Comparison of ENCODE assay signal across 2 cellular contexts in the genomic region with DNA sequence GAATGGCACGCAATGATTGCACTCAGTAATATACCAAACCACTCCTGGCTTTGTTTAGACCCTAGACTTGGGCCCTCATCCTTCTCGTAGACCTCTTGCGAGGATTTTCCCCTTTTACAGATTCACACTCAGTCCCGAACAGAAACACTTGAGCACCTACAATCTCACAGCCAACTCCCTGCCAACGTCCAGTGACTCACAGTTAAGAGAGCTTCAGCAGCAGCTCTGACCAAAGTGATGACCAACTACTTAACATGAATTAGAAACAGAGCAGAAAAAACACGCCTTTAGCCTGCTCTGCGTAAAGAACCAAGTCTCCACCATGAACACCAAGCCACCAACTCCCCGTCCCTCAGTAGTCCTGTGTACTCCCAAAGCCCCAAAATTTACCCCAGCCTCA.
TF ChIP-seq lines count a peak whose summit lies in the region.

No MANE protein-coding gene starts in this region.

TF ChIP-seq in K562, 482 proteins besides CTCF, POLR2A, EP300 and RAD21:
- no peak for TF ChIP-seq ZNF232 (CRISPR knock-in tag; IDR thresholded peaks at IDR 0.05)
- no peak for TF ChIP-seq ZNF551 (CRISPR knock-in tag; IDR thresholded peaks at IDR 0.05)
- TF ChIP-seq CBX2 (IDR thresholded peaks at IDR 0.05; ENCODE audit: insufficient read depth, low read length, poor library complexity, severe bottlenecking): no peak
- TF ChIP-seq, protein P1, sequence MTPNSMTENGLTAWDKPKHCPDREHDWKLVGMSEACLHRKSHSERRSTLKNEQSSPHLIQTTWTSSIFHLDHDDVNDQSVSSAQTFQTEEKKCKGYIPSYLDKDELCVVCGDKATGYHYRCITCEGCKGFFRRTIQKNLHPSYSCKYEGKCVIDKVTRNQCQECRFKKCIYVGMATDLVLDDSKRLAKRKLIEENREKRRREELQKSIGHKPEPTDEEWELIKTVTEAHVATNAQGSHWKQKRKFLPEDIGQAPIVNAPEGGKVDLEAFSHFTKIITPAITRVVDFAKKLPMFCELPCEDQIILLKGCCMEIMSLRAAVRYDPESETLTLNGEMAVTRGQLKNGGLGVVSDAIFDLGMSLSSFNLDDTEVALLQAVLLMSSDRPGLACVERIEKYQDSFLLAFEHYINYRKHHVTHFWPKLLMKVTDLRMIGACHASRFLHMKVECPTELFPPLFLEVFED (CRISPR knock-in tag; conservative IDR thresholded peaks at IDR 0.05): no peak
- TF ChIP-seq, protein P2, sequence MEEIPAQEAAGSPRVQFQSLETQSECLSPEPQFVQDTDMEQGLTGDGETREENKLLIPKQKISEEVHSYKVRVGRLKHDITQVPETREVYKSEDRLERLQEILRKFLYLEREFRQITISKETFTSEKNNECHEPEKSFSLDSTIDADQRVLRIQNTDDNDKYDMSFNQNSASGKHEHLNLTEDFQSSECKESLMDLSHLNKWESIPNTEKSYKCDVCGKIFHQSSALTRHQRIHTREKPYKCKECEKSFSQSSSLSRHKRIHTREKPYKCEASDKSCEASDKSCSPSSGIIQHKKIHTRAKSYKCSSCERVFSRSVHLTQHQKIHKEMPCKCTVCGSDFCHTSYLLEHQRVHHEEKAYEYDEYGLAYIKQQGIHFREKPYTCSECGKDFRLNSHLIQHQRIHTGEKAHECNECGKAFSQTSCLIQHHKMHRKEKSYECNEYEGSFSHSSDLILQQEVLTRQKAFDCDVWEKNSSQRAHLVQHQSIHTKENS (CRISPR knock-in tag; IDR thresholded peaks at IDR 0.05): no peak
- TF ChIP-seq ESRRB (CRISPR knock-in tag; IDR thresholded peaks at IDR 0.05; ENCODE audit: borderline replicate concordance): no peak
- TF ChIP-seq NRF1 (conservative IDR thresholded peaks at IDR 0.05 in 1 of 2, IDR thresholded peaks at IDR 0.05 in 1 of 2): no peak
- TF ChIP-seq KHSRP (IDR thresholded peaks at IDR 0.05): no peak
- no peak for TF ChIP-seq XRCC5 (IDR thresholded peaks at IDR 0.05; ENCODE audit: low read depth, low read length)
- no peak for TF ChIP-seq MAZ (CRISPR knock-in tag; conservative IDR thresholded peaks at IDR 0.05 in 1 of 2, IDR thresholded peaks at IDR 0.05 in 1 of 2)
- TF ChIP-seq PHF21A (IDR thresholded peaks at IDR 0.05; ENCODE audit: borderline replicate concordance, low read depth): no peak
- TF ChIP-seq, protein P3, sequence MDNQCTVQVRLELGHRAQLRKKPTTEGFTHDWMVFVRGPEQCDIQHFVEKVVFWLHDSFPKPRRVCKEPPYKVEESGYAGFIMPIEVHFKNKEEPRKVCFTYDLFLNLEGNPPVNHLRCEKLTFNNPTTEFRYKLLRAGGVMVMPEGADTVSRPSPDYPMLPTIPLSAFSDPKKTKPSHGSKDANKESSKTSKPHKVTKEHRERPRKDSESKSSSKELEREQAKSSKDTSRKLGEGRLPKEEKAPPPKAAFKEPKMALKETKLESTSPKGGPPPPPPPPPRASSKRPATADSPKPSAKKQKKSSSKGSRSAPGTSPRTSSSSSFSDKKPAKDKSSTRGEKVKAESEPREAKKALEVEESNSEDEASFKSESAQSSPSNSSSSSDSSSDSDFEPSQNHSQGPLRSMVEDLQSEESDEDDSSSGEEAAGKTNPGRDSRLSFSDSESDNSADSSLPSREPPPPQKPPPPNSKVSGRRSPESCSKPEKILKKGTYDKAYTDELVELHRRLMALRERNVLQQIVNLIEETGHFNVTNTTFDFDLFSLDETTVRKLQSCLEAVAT (IDR thresholded peaks at IDR 0.05): no peak
- no peak for TF ChIP-seq WHSC1 (IDR thresholded peaks at IDR 0.05; ENCODE audit: low read length)
- TF ChIP-seq, protein P4, sequence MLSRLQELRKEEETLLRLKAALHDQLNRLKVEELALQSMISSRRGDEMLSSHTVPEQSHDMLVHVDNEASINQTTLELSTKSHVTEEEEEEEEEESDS (CRISPR knock-in tag; IDR thresholded peaks at IDR 0.05): no peak
- TF ChIP-seq, protein P5, sequence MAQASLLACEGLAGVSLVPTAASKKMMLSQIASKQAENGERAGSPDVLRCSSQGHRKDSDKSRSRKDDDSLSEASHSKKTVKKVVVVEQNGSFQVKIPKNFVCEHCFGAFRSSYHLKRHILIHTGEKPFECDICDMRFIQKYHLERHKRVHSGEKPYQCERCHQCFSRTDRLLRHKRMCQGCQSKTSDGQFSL (CRISPR knock-in tag; IDR thresholded peaks at IDR 0.05): no peak
- TF ChIP-seq, protein P5 (tag; IDR thresholded peaks at IDR 0.05): no peak
- TF ChIP-seq, protein P6, sequence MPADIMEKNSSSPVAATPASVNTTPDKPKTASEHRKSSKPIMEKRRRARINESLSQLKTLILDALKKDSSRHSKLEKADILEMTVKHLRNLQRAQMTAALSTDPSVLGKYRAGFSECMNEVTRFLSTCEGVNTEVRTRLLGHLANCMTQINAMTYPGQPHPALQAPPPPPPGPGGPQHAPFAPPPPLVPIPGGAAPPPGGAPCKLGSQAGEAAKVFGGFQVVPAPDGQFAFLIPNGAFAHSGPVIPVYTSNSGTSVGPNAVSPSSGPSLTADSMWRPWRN (IDR thresholded peaks at IDR 0.05; ENCODE audit: low read depth): no peak
- no peak for TF ChIP-seq CBFA2T2 (conservative IDR thresholded peaks at IDR 0.05)
- no peak for TF ChIP-seq NEUROD1 (IDR thresholded peaks at IDR 0.05; ENCODE audit: borderline replicate concordance, low read depth, low read length, partially characterized antibody)
- TF ChIP-seq ADNP (tag; IDR thresholded peaks at IDR 0.05): no peak

TF ChIP-seq in GM12891, 5 proteins besides CTCF, POLR2A, EP300 and RAD21:
- TF ChIP-seq TAF1 (IDR thresholded peaks at IDR 0.05; ENCODE audit: low read depth, low read length) (no peak), PAX5 (IDR thresholded peaks at IDR 0.05; ENCODE audit: insufficient read depth, low read length, severe bottlenecking) (no peak), POLR2AphosphoS5 (IDR thresholded peaks at IDR 0.05; ENCODE audit: low read depth, low read length) (no peak), POU2F2 (IDR thresholded peaks at IDR 0.05; ENCODE audit: low read depth, low read length) (no peak), SPI1 (IDR thresholded peaks at IDR 0.05; ENCODE audit: low read depth, low read length) (no peak)
TF ChIP-seq in GM12891: peak in this region for 0.
